8 cellular contexts compared by ENCODE assay signal in genomic region chr12:19382111-19382526, GRCh38. TPM values are rescaled to one million over a fixed set of nuclear protein-coding genes. Genes with fewer than 3 reads are reported as not detected.
DNase-seq lines count a peak whose midpoint lies in the region; ATAC-seq and TF ChIP-seq lines count a peak whose summit lies in the region.

No MANE protein-coding gene starts in this region.

- in situ Hi-C loops in G401 (cut with HindIII; ENCODE audit: low sequenced_read_pairs) = no loop called here

- peak; percentile 36 for DNase-seq in AG09319 (ENCODE audit: extremely low read depth, low read depth)
- peak; percentile 37 to 43 for DNase-seq in activated CD4-positive, alpha-beta T cell treated with anti-CD3 and anti-CD28 coated beads for 4 hours
- DNase-seq in fibroblast of the aortic adventitia (ENCODE audit: low read depth) = peak; percentile 85
- DNase-seq in stimulated activated CD8-positive, alpha-beta memory T cell treated with anti-CD3 and anti-CD28 coated beads, Interleukin-12 subunit alpha, Interleukin-12 subunit beta, amount 100 ng/mL, for 24 hours (ENCODE audit: extremely low read depth) = peak; percentile 20
- no peak for DNase-seq in G401 (ENCODE audit: low spot score)
- no peak for DNase-seq in CD1c-positive myeloid dendritic cell (ENCODE audit: extremely low spot score)

- TF ChIP-seq CTCF in AG09319 (IDR thresholded peaks at IDR 0.05; ENCODE audit: low read depth, low read length) (no peak), fibroblast of the aortic adventitia (IDR thresholded peaks at IDR 0.05; ENCODE audit: insufficient read depth, low read length) (no peak)

- ATAC-seq in GM19328 (IDR thresholded peaks at IDR 0.05; ENCODE audit: unreplicated experiment) (peak; percentile 74), HG03139 (IDR thresholded peaks at IDR 0.05; ENCODE audit: unreplicated experiment) (peak; percentile 96)

- no peak overlapping the region for H3K4me3 ChIP-seq in fibroblast of the aortic adventitia (ENCODE audit: low read depth, low read length)

RNA-seq across cellular contexts. Expression of gene AEBP2, which starts 57.2 kb away (rescaled TPM):
- total RNA-seq in fibroblast of the aortic adventitia (ENCODE audit: low replicate concordance) = 17.9 and 72.5 TPM in 2 replicates
- total RNA-seq in G401 (2014; rRNA removed; shearing (Covaris generic)) = 13.4 and 18.7 TPM in 2 replicates

Comparison
In these comparisons a context has a peak if more than half of its experiments do, and no peak if none do; other contexts are left out.
1. DNase-seq: peak in AG09319 (single experiment), activated CD4-positive, alpha-beta T cell treated with anti-CD3 and anti-CD28 coated beads for 4 hours (2 of 2), fibroblast of the aortic adventitia (single experiment) and stimulated activated CD8-positive, alpha-beta memory T cell treated with anti-CD3 and anti-CD28 coated beads, Interleukin-12 subunit alpha, Interleukin-12 subunit beta, amount 100 ng/mL, for 24 hours (single experiment); none in G401 (single experiment) and CD1c-positive myeloid dendritic cell (single experiment).